Comparison of ENCODE assay signal across 14 cellular contexts in genomic region chr1:227792216-227793078, GRCh38. TPM values are rescaled to one million over a fixed set of nuclear protein-coding genes. Genes with fewer than 3 reads are reported as not detected.
A peak's percentile ranks its signal among the peaks of the same experiment; 100 is the strongest.
DNase-seq lines count a peak whose midpoint lies in the region; ATAC-seq, FAIRE-seq and TF ChIP-seq lines count a peak whose summit lies in the region.
"Had no signal": no experiment of that assay in that cellular context is flagged by ENCODE, and none has a peak within 500 bp of the region (broad histone marks: within the 10 kb centered on the region; RNA-seq: fewer than 3 reads in every experiment).

No MANE protein-coding gene starts in this region.

- H3K79me2 ChIP-seq in GM23248 (ENCODE audit: insufficient read depth), result no peaks in the 10 kb centered on the region

- H4K20me1 ChIP-seq in GM23248 (ENCODE audit: insufficient read depth), result no peaks in the 10 kb centered on the region

- DNase-seq in A549 (ENCODE audit: low read depth in 1 of 2, low spot score in 1 of 2) (no peak), GM13976 (ENCODE audit: low spot score) (peak; percentile 18), Panc1 (ENCODE audit: low read depth, low spot score) (no peak), iPS-NIHi7 (ENCODE audit: extremely low spot score) (peak; percentile 18), NOMO-1 treated with DMSO at 0.1 percent for 48 hours (lab: John Stamatoyannopoulos, UW; ENCODE audit: unreplicated experiment) (no peak), GM23248 (no peak), psoas muscle (no peak)
- DNase-seq in activated naive CD4-positive, alpha-beta T cell treated with anti-CD3 and anti-CD28 coated beads, Interleukin-2, amount 50 U/mL, for 72 hours (ENCODE audit: low spot score in 2 of 2), result no peak
- DNase-seq: EL, NCI-H2171 treated with DMSO at 0.1 percent for 48 hours, spleen had no signal

- TF ChIP-seq EP300 in A549 (IDR thresholded peaks at IDR 0.05), result no peak

- POLR2A ChIA-PET in A549 (lab: Yijun Ruan, JAX) (no interaction called here), Panc1 (lab: Charles Lee) (no interaction called here)

- BruUV-seq in Panc1 (replicated peaks; lab: Mats Ljungman, UMichigan), result no TSS peak

- TF ChIP-seq RAD21 in A549 (conservative IDR thresholded peaks at IDR 0.05 in 1 of 2, IDR thresholded peaks at IDR 0.05 in 1 of 2), result peak in 1 of 2 experiments; percentile 25; a peak in 1 of 5 replicates

- H3K4me1 ChIP-seq in A549 (peaks cover under 1% of the 10 kb centered on the region; the same call in 2 of the 3 replicates), Panc1 (ENCODE audit: control insufficient read depth, insufficient read depth, low read length) (peaks cover 36% of the 10 kb centered on the region), GM23248 (ENCODE audit: insufficient read depth) (peaks cover 17% of the 10 kb centered on the region), psoas muscle (peaks cover under 1% of the 10 kb centered on the region)

- ATAC-seq in A549 (no peak), Panc1 (no peak), psoas muscle (no peak)
- ATAC-seq in activated naive CD4-positive, alpha-beta T cell treated with anti-CD3 and anti-CD28 coated beads, Interleukin-2, amount 50 U/mL, for 72 hours, result no peak
- ATAC-seq: left lobe of liver had no signal

- H3K9me3 ChIP-seq in A549 (no peaks in the 10 kb centered on the region), Panc1 (ENCODE audit: control insufficient read depth, insufficient read depth, low read depth, low read length) (no peaks in the 10 kb centered on the region), GM23248 (ENCODE audit: low read depth) (no peaks in the 10 kb centered on the region), psoas muscle (no peaks in the 10 kb centered on the region)
- H3K9me3 ChIP-seq: spleen had no signal

- no peak overlapping the region for H2AFZ ChIP-seq in GM23248

- no peaks in the 10 kb centered on the region for H3K36me3 Mint-ChIP-seq in activated naive CD4-positive, alpha-beta T cell treated with anti-CD3 and anti-CD28 coated beads, Interleukin-2, amount 50 U/mL, for 72 hours

- H3K9me2 ChIP-seq in GM23248 (ENCODE audit: insufficient read depth), result no peaks in the 10 kb centered on the region

- FAIRE-seq in A549 (lab: Jason Lieb, UNC), result no peak
- FAIRE-seq: urothelium cell line had no signal

- TF ChIP-seq CTCF in A549 (IDR thresholded peaks at IDR 0.05) (no peak), GM13976 (IDR thresholded peaks at IDR 0.05; ENCODE audit: borderline replicate concordance, control extremely low read depth, extremely low read depth, insufficient read depth, missing control alignments) (no peak), Panc1 (IDR thresholded peaks at IDR 0.05) (peak; percentile 72; the same call in 1 of the 2 replicates), psoas muscle (IDR thresholded peaks at IDR 0.05) (no peak)

- H3K4me3 ChIP-seq in A549, result no peak overlapping the region
- no peak overlapping the region for H3K4me3 ChIP-seq in Panc1 (ENCODE audit: low read depth in 2 of 2, low read length in 2 of 2)
- no peak overlapping the region for H3K4me3 ChIP-seq in GM23248
- H3K4me3 ChIP-seq in psoas muscle, result no peak overlapping the region
- H3K4me3 ChIP-seq: spleen had no signal

- TF ChIP-seq POLR2A in A549 (IDR thresholded peaks at IDR 0.05; ENCODE audit: low read length), result no peak

- in situ Hi-C loops in GM13976 (cut with MboI; ENCODE audit: low sequenced_read_pairs, unreplicated experiment) (no loop called here), Panc1 (cut with HindIII; ENCODE audit: low pct_unique_long_range_greater_than_20kb, low sequenced_read_pairs) (no loop called here), GM23248 (cut with MboI) (no loop called here)

- H3K27me3 ChIP-seq in Panc1 (ENCODE audit: control insufficient read depth, insufficient read depth, low read length) (no peaks in the 10 kb centered on the region), GM23248 (replicated peaks; ENCODE audit: insufficient read depth) (no peaks in the 10 kb centered on the region), psoas muscle (ENCODE audit: insufficient read depth in 3 of 3, low read length in 2 of 3) (peaks cover 0 to 2% (median 0%) of the 10 kb centered on the region in 3 donors)

- WGBS in A549 (ENCODE audit: missing lambda C conversion rate), result 74% methylated on average over 17 of the region's 19 CpGs
- WGBS in GM23248 (ENCODE audit: low coverage in 1 of 2, low lambda C conversion rate in 2 of 2, missing lambda C conversion rate in 2 of 2), 2 experiments, result 90 to 93% methylated on average over 19 of the region's 19 CpGs
- 87% methylated on average over 17 to 19 of the region's 19 CpGs for WGBS in psoas muscle, 3 donors

- intact Hi-C loops in Panc1 (cut with micrococcal nuclease; ENCODE audit: unreplicated experiment) (loop anchor here (10.0 kb wide), 1 partner anchor 152 kb away; the partner anchor contains the start of gene WNT9A), psoas muscle (cut with DNase I) (loop anchor here in 1 of 2 donors (5.0 kb wide), 1 partner anchor 60 kb away; no protein-coding TSS in a partner anchor)

- H3K9me3 Mint-ChIP-seq in activated naive CD4-positive, alpha-beta T cell treated with anti-CD3 and anti-CD28 coated beads, Interleukin-2, amount 50 U/mL, for 72 hours, result no peaks in the 10 kb centered on the region

- H3K27ac ChIP-seq in A549 (no peak overlapping the region), Panc1 (ENCODE audit: low read length) (no peak overlapping the region), GM23248 (no peak overlapping the region), psoas muscle (no peak overlapping the region)
- H3K27ac ChIP-seq: spleen had no signal

- H3K4me2 ChIP-seq in A549 (no peak overlapping the region), GM23248 (ENCODE audit: unreplicated experiment) (no peak overlapping the region)

- 0 out of 2 replicates have a peak, but pooled peaks cover 4% of the 10 kb centered on the region for H3F3A ChIP-seq in GM23248 (ENCODE audit: insufficient read depth)

- CTCF ChIA-PET in A549 (lab: Yijun Ruan, JAX), result interaction anchor here (0.6 kb wide), 1 partner anchor 143 kb away, joined by 4 read pairs; no protein-coding TSS in a partner anchor
- CTCF ChIA-PET in Panc1 (lab: Charles Lee), result no interaction called here

- no peak overlapping the region for H3K9ac ChIP-seq in GM23248

- H3K27ac Mint-ChIP-seq in activated naive CD4-positive, alpha-beta T cell treated with anti-CD3 and anti-CD28 coated beads, Interleukin-2, amount 50 U/mL, for 72 hours, result no peak overlapping the region

- H3K36me3 ChIP-seq in Panc1 (ENCODE audit: control insufficient read depth, insufficient read depth, low read length) (no peaks in the 10 kb centered on the region), GM23248 (ENCODE audit: low read depth) (no peaks in the 10 kb centered on the region), psoas muscle (ENCODE audit: insufficient read depth in 1 of 2, low read depth in 1 of 2) (no peaks in the 10 kb centered on the region)
- H3K36me3 ChIP-seq: spleen had no signal

TF ChIP-seq in A549, 52 proteins besides CTCF, POLR2A, EP300 and RAD21:
- TF ChIP-seq EHF (CRISPR knock-in tag; IDR thresholded peaks at IDR 0.05), result no peak
- TF ChIP-seq, protein P1, sequence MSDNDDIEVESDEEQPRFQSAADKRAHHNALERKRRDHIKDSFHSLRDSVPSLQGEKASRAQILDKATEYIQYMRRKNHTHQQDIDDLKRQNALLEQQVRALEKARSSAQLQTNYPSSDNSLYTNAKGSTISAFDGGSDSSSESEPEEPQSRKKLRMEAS (IDR thresholded peaks at IDR 0.05), result peak; percentile 61
- no peak for TF ChIP-seq TP53 (CRISPR knock-in tag; IDR thresholded peaks at IDR 0.05)
- TF ChIP-seq FOSB (CRISPR knock-in tag; IDR thresholded peaks at IDR 0.05), result no peak

RNA-seq across cellular contexts. Expression of gene PRSS38, which starts 23.0 kb away (rescaled TPM):
- polyA plus RNA-seq in A549 (2011; rRNA removed), result not detected in 2 replicates
- polyA plus RNA-seq in A549 (2012; cell fraction: cytosol; rRNA removed), result not detected in 2 replicates
- polyA plus RNA-seq in A549 (2012; cell fraction: nucleus; rRNA removed), result not detected in 2 replicates
- not detected in 3 replicates for polyA plus RNA-seq in A549 (2017; fragmentation: RNase III; extraction: RNeasy Plus Mini Kit Qiagen cat#74134 plus additional on column Dnase treatment)
- not detected in 2 replicates for polyA minus RNA-seq in A549 (2011; rRNA and poly(A)+ RNA removed)
- total RNA-seq in Panc1 (2021; ENCODE audit: unreplicated experiment), result not detected
- not detected for polyA plus RNA-seq in Panc1 (2012; ENCODE audit: insufficient read length)
- total RNA-seq in GM23248 (2014; rRNA removed; shearing (Covaris generic)), result not detected in 2 replicates
- polyA plus RNA-seq in GM23248 (2016; fragmentation: Nextera tagmentation; extraction: Ambion mirVana), result not detected in 2 replicates
- total RNA-seq in activated naive CD4-positive, alpha-beta T cell treated with anti-CD3 and anti-CD28 coated beads, Interleukin-2, amount 50 U/mL, for 72 hours, result not detected
- total RNA-seq in psoas muscle, result not detected
- polyA plus RNA-seq in psoas muscle, result not detected
- total RNA-seq: left lobe of liver, spleen had no signal
- polyA plus RNA-seq: neural cell, spleen had no signal

RNA-seq across cellular contexts. Expression of gene SNAP47, which starts 57.2 kb away (rescaled TPM):
- polyA plus RNA-seq in A549 (2011; rRNA removed), result 39.5 and 42.5 TPM in 2 replicates
- polyA plus RNA-seq in A549 (2012; cell fraction: cytosol; rRNA removed), result 38.1 and 38.2 TPM in 2 replicates
- polyA plus RNA-seq in A549 (2012; cell fraction: nucleus; rRNA removed), result 30.4 and 31.8 TPM in 2 replicates
- 26.7 to 29.6 TPM (median 29.6 TPM) in 3 replicates for polyA plus RNA-seq in A549 (2017; fragmentation: RNase III; extraction: RNeasy Plus Mini Kit Qiagen cat#74134 plus additional on column Dnase treatment)
- polyA minus RNA-seq in A549 (2011; rRNA and poly(A)+ RNA removed), result 35.4 and 37.5 TPM in 2 replicates
- total RNA-seq in Panc1 (2021; ENCODE audit: unreplicated experiment), result 55.6 TPM
- polyA plus RNA-seq in Panc1 (2012; ENCODE audit: insufficient read length), result 76.9 TPM
- total RNA-seq in GM23248 (2014; rRNA removed; shearing (Covaris generic)), result 30.5 and 40.1 TPM in 2 replicates
- 29.3 and 32.6 TPM in 2 replicates for polyA plus RNA-seq in GM23248 (2016; fragmentation: Nextera tagmentation; extraction: Ambion mirVana)
- 10 to 100 TPM; 33.8 to 35.8 TPM for total RNA-seq in activated naive CD4-positive, alpha-beta T cell treated with anti-CD3 and anti-CD28 coated beads, Interleukin-2, amount 50 U/mL, for 72 hours
- total RNA-seq in psoas muscle, result 10 to 100 TPM; 19.6 to 40.5 (median 31.5) TPM
- 10 to 100 TPM; 17.9 to 26.6 (median 20.4) TPM for polyA plus RNA-seq in psoas muscle

RNA-seq across cellular contexts. Expression of gene JMJD4, which starts 57.3 kb away (rescaled TPM):
- polyA plus RNA-seq in A549 (2011; rRNA removed) (21.2 and 23.7 TPM in 2 replicates), A549 (2017; fragmentation: RNase III; extraction: RNeasy Plus Mini Kit Qiagen cat#74134 plus additional on column Dnase treatment) (18.8 to 19.8 TPM (median 19.4 TPM) in 3 replicates), GM23248 (2016; fragmentation: Nextera tagmentation; extraction: Ambion mirVana) (16.1 and 17.3 TPM in 2 replicates), psoas muscle (10 to 100 TPM; 12.4 to 20.5 (median 15.7) TPM)
- 28.4 and 36.8 TPM in 2 replicates for polyA plus RNA-seq in A549 (2012; cell fraction: cytosol; rRNA removed)
- 51.5 and 60.7 TPM in 2 replicates for polyA plus RNA-seq in A549 (2012; cell fraction: nucleus; rRNA removed)
- 76.3 and 78.6 TPM in 2 replicates for polyA minus RNA-seq in A549 (2011; rRNA and poly(A)+ RNA removed)
- total RNA-seq in Panc1 (2021; ENCODE audit: unreplicated experiment) (27.7 TPM), psoas muscle (10 to 100 TPM in 3 of 4 donors, 1 to 10 TPM in 1; 9.0 to 16.2 (median 14.3) TPM)
- polyA plus RNA-seq in Panc1 (2012; ENCODE audit: insufficient read length), result 34.7 TPM
- total RNA-seq in GM23248 (2014; rRNA removed; shearing (Covaris generic)), result 25.8 and 26.9 TPM in 2 replicates
- 10 to 100 TPM in 1 of 2 donors, 1 to 10 TPM in 1; 7.2 to 14.8 TPM for total RNA-seq in activated naive CD4-positive, alpha-beta T cell treated with anti-CD3 and anti-CD28 coated beads, Interleukin-2, amount 50 U/mL, for 72 hours

Comparison
In these comparisons a context has a peak if more than half of its experiments do, and no peak if none do; other contexts are left out.
1. DNase-seq: peak in GM13976 (single experiment) and iPS-NIHi7 (single experiment); none in A549 (0 of 2), Panc1 (single experiment), NOMO-1 treated with DMSO at 0.1 percent for 48 hours (single experiment), GM23248 (single experiment), activated naive CD4-positive, alpha-beta T cell treated with anti-CD3 and anti-CD28 coated beads, Interleukin-2, amount 50 U/mL, for 72 hours (0 of 2) and psoas muscle (0 of 2).